In the genomic region with DNA sequence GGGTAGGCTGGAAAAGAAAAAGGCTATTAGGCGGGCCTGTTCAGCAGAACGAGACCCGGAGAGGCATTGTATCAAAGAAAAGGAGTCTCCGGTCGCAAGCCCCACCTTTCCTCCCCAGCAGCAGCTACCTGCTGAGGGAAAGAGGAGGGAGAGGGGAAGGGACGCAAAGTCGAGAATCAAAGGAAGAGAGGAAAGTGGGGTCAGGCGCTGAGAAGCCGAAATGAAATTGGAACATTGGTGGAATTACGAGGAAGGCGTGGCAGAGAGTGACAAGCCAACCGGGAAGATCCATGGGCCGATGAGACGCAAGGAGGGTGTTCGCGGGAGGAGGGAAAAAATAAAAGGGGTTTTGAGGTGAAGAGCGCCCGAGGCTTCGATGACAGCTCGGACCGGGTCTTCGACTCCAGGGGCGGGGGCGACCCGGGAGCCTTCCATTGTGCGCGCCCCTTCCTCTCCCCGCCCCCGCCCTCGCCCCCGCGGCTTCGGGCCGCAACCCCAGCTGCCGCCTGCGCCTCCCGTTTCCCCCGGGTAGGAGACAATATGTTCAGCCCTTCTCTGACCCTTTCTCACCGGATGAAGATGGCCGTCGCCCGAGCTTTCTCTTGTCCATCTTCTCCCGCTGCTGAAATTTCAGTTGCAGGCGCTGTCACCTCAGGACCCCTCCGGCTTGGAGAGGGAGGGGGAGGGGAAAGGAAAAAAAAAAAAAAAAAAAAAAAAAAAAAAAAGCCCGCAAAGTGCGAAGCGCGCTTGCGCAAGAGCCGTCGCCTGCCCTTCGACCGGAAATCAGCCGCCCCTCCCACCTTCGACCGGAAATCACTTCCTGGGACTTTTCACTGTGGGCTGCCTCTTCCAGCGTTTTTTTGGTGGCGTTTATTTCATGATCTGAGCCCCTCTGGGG, we compare ENCODE assay signal across 1 cellular context.
TF ChIP-seq lines count a peak whose summit lies in the region.

SENP7 (minus strand) TSS at position 692 of the 898 bp plus-strand sequence; CDS start at position 610, 82 bp downstream.

TF ChIP-seq in HepG2, 621 proteins besides CTCF, POLR2A, EP300 and RAD21 (continued from another document and continues in another):
- TF ChIP-seq, protein P1, sequence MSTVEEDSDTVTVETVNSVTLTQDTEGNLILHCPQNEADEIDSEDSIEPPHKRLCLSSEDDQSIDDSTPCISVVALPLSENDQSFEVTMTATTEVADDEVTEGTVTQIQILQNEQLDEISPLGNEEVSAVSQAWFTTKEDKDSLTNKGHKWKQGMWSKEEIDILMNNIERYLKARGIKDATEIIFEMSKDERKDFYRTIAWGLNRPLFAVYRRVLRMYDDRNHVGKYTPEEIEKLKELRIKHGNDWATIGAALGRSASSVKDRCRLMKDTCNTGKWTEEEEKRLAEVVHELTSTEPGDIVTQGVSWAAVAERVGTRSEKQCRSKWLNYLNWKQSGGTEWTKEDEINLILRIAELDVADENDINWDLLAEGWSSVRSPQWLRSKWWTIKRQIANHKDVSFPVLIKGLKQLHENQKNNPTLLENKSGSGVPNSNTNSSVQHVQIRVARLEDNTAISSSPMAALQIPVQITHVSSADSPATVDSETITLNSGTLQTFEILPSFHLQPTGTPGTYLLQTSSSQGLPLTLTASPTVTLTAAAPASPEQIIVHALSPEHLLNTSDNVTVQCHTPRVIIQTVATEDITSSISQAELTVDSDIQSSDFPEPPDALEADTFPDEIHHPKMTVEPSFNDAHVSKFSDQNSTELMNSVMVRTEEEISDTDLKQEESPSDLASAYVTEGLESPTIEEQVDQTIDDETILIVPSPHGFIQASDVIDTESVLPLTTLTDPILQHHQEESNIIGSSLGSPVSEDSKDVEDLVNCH (CRISPR knock-in tag; IDR thresholded peaks at IDR 0.05) = no peak
- no peak for TF ChIP-seq TCF7L2 (IDR thresholded peaks at IDR 0.05; ENCODE audit: low read depth, low read length)
- TF ChIP-seq ZNF207 (IDR thresholded peaks at IDR 0.05; ENCODE audit: borderline replicate concordance) = no peak
- no peak for TF ChIP-seq NKX3-1 (CRISPR knock-in tag; IDR thresholded peaks at IDR 0.05)
- peak; percentile 88; the same call in 1 of the 2 replicates for TF ChIP-seq EHMT2 (IDR thresholded peaks at IDR 0.05; ENCODE audit: borderline replicate concordance, low read depth, low read length)
- no peak for TF ChIP-seq STAT6 (CRISPR knock-in tag; IDR thresholded peaks at IDR 0.05; ENCODE audit: borderline replicate concordance)
- no peak for TF ChIP-seq ZNF318 (CRISPR knock-in tag; IDR thresholded peaks at IDR 0.05)
- no peak for TF ChIP-seq PBX2 (CRISPR knock-in tag; IDR thresholded peaks at IDR 0.05)
- no peak for TF ChIP-seq NBN (conservative IDR thresholded peaks at IDR 0.05)
- no peak for TF ChIP-seq CEBPZ (IDR thresholded peaks at IDR 0.05; ENCODE audit: low read length)
- TF ChIP-seq KAT2B (IDR thresholded peaks at IDR 0.05; ENCODE audit: borderline replicate concordance, low read depth, low read length) = no peak
- no peak for TF ChIP-seq ZNF180 (CRISPR knock-in tag; IDR thresholded peaks at IDR 0.05; ENCODE audit: borderline replicate concordance, low read depth)
- TF ChIP-seq SNAPC5 (CRISPR knock-in tag; IDR thresholded peaks at IDR 0.05; ENCODE audit: borderline replicate concordance) = 0 out of 2 replicates have a peak, but pooled peaks have one; percentile 37
- no peak for TF ChIP-seq ZBTB1 (CRISPR knock-in tag; IDR thresholded peaks at IDR 0.05; ENCODE audit: borderline replicate concordance)
- TF ChIP-seq WIZ (CRISPR knock-in tag; IDR thresholded peaks at IDR 0.05) = no peak
- TF ChIP-seq, protein P2, sequence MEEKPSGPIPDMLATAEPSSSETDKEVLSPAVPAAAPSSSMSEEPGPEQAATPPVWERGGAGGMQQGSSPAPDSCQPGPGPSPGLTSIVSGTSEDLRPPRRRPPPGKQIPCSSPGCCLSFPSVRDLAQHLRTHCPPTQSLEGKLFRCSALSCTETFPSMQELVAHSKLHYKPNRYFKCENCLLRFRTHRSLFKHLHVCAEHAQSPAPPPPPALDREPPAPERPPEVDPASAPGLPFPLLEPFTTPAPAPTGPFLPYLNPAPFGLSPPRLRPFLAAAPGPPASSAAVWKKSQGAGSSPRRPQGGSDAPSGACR (CRISPR knock-in tag; IDR thresholded peaks at IDR 0.05) = no peak
- TF ChIP-seq NR1H2 (CRISPR knock-in tag; IDR thresholded peaks at IDR 0.05; ENCODE audit: borderline replicate concordance, low read depth) = no peak
- 0 out of 2 replicates have a peak, but pooled peaks have one; percentile 21 for TF ChIP-seq REPIN1 (CRISPR knock-in tag; IDR thresholded peaks at IDR 0.05; ENCODE audit: borderline replicate concordance, low read depth)
- TF ChIP-seq, protein P3, sequence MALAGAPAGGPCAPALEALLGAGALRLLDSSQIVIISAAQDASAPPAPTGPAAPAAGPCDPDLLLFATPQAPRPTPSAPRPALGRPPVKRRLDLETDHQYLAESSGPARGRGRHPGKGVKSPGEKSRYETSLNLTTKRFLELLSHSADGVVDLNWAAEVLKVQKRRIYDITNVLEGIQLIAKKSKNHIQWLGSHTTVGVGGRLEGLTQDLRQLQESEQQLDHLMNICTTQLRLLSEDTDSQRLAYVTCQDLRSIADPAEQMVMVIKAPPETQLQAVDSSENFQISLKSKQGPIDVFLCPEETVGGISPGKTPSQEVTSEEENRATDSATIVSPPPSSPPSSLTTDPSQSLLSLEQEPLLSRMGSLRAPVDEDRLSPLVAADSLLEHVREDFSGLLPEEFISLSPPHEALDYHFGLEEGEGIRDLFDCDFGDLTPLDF (CRISPR knock-in tag; IDR thresholded peaks at IDR 0.05) = 0 out of 2 replicates have a peak, but pooled peaks have one; percentile 43
- TF ChIP-seq MAFG (CRISPR knock-in tag; IDR thresholded peaks at IDR 0.05) = no peak
- no peak for TF ChIP-seq PREB (CRISPR knock-in tag; IDR thresholded peaks at IDR 0.05)
- no peak for TF ChIP-seq TCF12 (IDR thresholded peaks at IDR 0.05)
- no peak for TF ChIP-seq TCF12 (CRISPR knock-in tag; IDR thresholded peaks at IDR 0.05)
- no peak for TF ChIP-seq HOXA9 (CRISPR knock-in tag; IDR thresholded peaks at IDR 0.05; ENCODE audit: borderline replicate concordance)
- no peak for TF ChIP-seq KAT7 (CRISPR knock-in tag; IDR thresholded peaks at IDR 0.05; ENCODE audit: borderline replicate concordance)
- no peak for TF ChIP-seq ZNF773 (CRISPR knock-in tag; IDR thresholded peaks at IDR 0.05; ENCODE audit: borderline replicate concordance)
